ENCODE assay signal across 15 cellular contexts in the genomic region with DNA sequence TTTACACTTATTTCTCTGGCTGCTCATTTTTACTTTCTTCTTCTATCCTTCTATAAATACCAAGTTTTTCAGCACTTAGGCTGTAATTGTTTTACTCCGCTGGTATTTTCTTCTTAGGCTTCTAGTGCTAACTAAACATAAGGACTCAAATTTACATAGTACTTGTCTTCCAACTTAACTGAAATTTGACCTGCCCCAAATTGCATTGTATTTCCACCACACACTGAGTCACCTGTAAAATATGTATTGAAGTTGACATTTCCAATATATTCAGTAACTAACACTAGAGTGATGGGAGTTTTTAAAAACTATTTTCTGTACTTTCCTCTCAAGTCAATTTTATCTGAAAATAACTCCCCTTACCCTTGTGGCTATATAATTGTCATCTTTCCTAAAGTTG.
"Had no signal": no experiment of that assay in that cellular context is flagged by ENCODE, and none has a peak within 500 bp of the region (broad histone marks: within the 10 kb centered on the region; RNA-seq: fewer than 3 reads in every experiment).

No MANE protein-coding gene starts in this region.

- H3K27me3 Mint-ChIP-seq: activated naive CD8-positive, alpha-beta T cell treated with anti-CD3 and anti-CD28 coated beads, Interleukin-2, amount 10 ng/mL, durations not matched to agents 7 days and 5 days; central memory CD8-positive, alpha-beta T cell; stimulated activated naive CD8-positive, alpha-beta T cell treated with anti-CD3 and anti-CD28 coated beads, Interleukin-15, Interleukin-2, amounts not matched to agents 100 ng/mL and 50 ng/mL, for 24 hours had no signal

- DNase-seq: activated CD8-positive, alpha-beta memory T cell treated with anti-CD3 and anti-CD28 coated beads, Interleukin-2, amount 50 U/mL, for 48 hours; activated CD8-positive, alpha-beta T cell treated with anti-CD3 and anti-CD28 coated beads, Interleukin-2, amount 10 ng/mL, durations not matched to agents 7 days and 5 days; activated naive CD8-positive, alpha-beta T cell treated with anti-CD3 and anti-CD28 coated beads, Interleukin-2, amount 10 ng/mL, durations not matched to agents 7 days and 5 days; effector memory CD4-positive, alpha-beta T cell; hippocampal formation; kidney glomerular epithelial cell; retina; stimulated activated CD4-positive, alpha-beta T cell treated with anti-CD3 and anti-CD28 coated beads, Interleukin-4, amount 100 ng/mL, for 1 hour; T1000 had no signal

- H3K4me3 Mint-ChIP-seq: activated CD8-positive, alpha-beta T cell treated with anti-CD3 and anti-CD28 coated beads, Interleukin-2, amount 10 ng/mL, durations not matched to agents 7 days and 5 days; activated naive CD8-positive, alpha-beta T cell treated with anti-CD3 and anti-CD28 coated beads, Interleukin-2, amount 10 ng/mL, durations not matched to agents 7 days and 5 days; central memory CD8-positive, alpha-beta T cell; mesothelial cell of epicardium; stimulated activated naive CD8-positive, alpha-beta T cell treated with anti-CD3 and anti-CD28 coated beads, Interleukin-15, Interleukin-2, amounts not matched to agents 100 ng/mL and 50 ng/mL, for 24 hours had no signal

- H3K4me3 ChIP-seq: ascending aorta, thoracic aorta had no signal

- H3K36me3 Mint-ChIP-seq: activated naive CD8-positive, alpha-beta T cell treated with anti-CD3 and anti-CD28 coated beads, Interleukin-2, amount 10 ng/mL, durations not matched to agents 7 days and 5 days; mesothelial cell of epicardium had no signal

- H3K4me1 Mint-ChIP-seq: activated naive CD8-positive, alpha-beta T cell treated with anti-CD3 and anti-CD28 coated beads, Interleukin-2, amount 10 ng/mL, durations not matched to agents 7 days and 5 days; central memory CD8-positive, alpha-beta T cell; mesothelial cell of epicardium had no signal

- H3K27me3 ChIP-seq: ascending aorta had no signal

- H3K27ac ChIP-seq: ascending aorta, thoracic aorta, VCaP had no signal

- H3K4me1 ChIP-seq: ascending aorta had no signal

- H3K27ac Mint-ChIP-seq: activated CD8-positive, alpha-beta T cell treated with anti-CD3 and anti-CD28 coated beads, Interleukin-2, amount 10 ng/mL, durations not matched to agents 7 days and 5 days; activated naive CD8-positive, alpha-beta T cell treated with anti-CD3 and anti-CD28 coated beads, Interleukin-2, amount 10 ng/mL, durations not matched to agents 7 days and 5 days; mesothelial cell of epicardium; stimulated activated naive CD8-positive, alpha-beta T cell treated with anti-CD3 and anti-CD28 coated beads, Interleukin-15, Interleukin-2, amounts not matched to agents 100 ng/mL and 50 ng/mL, for 24 hours had no signal

- H3K36me3 ChIP-seq: ascending aorta, thoracic aorta had no signal

- ATAC-seq: activated CD8-positive, alpha-beta T cell treated with anti-CD3 and anti-CD28 coated beads, Interleukin-2, amount 10 ng/mL, durations not matched to agents 7 days and 5 days had no signal
